Comparison of ENCODE assay signal across 4 cellular contexts in the genomic region with DNA sequence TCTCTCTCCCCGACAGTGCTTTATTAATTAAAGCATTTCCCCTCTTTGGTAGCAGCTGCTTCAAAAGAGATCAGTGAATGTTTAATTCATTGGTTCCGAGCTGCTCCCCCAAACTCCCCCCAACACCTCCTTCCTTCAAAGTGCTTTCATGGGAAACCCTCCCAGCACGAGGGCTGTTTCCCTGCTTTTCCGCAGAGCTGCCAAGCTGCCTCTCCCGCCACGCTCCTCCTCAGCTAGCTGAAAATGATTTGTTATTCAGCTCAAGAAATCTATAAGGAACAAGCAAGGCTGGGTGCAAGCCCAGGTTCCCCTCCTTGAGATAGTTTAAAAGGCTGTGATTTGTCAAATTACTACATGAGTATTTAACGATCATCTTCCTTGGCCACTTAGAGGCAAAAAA.
"Had no signal": no experiment of that assay in that cellular context is flagged by ENCODE, and none has a peak within 500 bp of the region (broad histone marks: within the 10 kb centered on the region; RNA-seq: fewer than 3 reads in every experiment).

No MANE protein-coding gene starts in this region.

- H2AFZ ChIP-seq: GM23338 had no signal

- H3K27ac Mint-ChIP-seq: GM23338, H9 had no signal

- DNase-seq: H9, HCEC 1CT, IMR-90 had no signal

- H3K4me3 ChIP-seq: GM23338 had no signal

- H3K4me3 Mint-ChIP-seq: GM23338, H9 had no signal

- H3K4me2 ChIP-seq: GM23338 had no signal

- H3K9me3 Mint-ChIP-seq: GM23338, H9 had no signal
